Comparison of ENCODE assay signal across 26 cellular contexts in genomic region chr11:119750056-119750455, GRCh38.
"Had no signal": no experiment of that assay in that cellular context is flagged by ENCODE, and none has a peak within 500 bp of the region (broad histone marks: within the 10 kb centered on the region; RNA-seq: fewer than 3 reads in every experiment).

No MANE protein-coding gene starts in this region.

- H3K4me1 Mint-ChIP-seq: immature natural killer cell had no signal

- H3K27ac Mint-ChIP-seq: effector memory CD8-positive, alpha-beta T cell; immature natural killer cell; naive thymus-derived CD8-positive, alpha-beta T cell; nephron progenitor cell; progenitor cell of endocrine pancreas; stimulated activated memory B cell treated with anti-CD40 and anti-IgM and Interleukin-4, amounts not matched to agents 10 μg/mL and 1 μg/mL and 100 μg/mL, for 72 hours; stimulated activated naive CD8-positive, alpha-beta T cell treated with anti-CD3 and anti-CD28 coated beads, Interleukin-15, Interleukin-2, amounts not matched to agents 100 ng/mL and 50 ng/mL, for 24 hours had no signal

- H3K27ac ChIP-seq: esophagus squamous epithelium, heart right ventricle, lower lobe of right lung, pancreas, thoracic aorta, tibial nerve, vagina had no signal

- H3K27me3 ChIP-seq: pancreas, tibial nerve, vagina had no signal

- H3K4me3 ChIP-seq: esophagus squamous epithelium, heart right ventricle, lower lobe of right lung, pancreas, thoracic aorta, tibial nerve, vagina had no signal

- H3K36me3 Mint-ChIP-seq: immature natural killer cell; naive thymus-derived CD8-positive, alpha-beta T cell; stimulated activated memory B cell treated with anti-CD40 and anti-IgM and Interleukin-4, amounts not matched to agents 10 μg/mL and 1 μg/mL and 100 μg/mL, for 72 hours had no signal

- H3K4me3 Mint-ChIP-seq: effector memory CD8-positive, alpha-beta T cell; immature natural killer cell; naive thymus-derived CD8-positive, alpha-beta T cell; nephron progenitor cell; stimulated activated memory B cell treated with anti-CD40 and anti-IgM and Interleukin-4, amounts not matched to agents 10 μg/mL and 1 μg/mL and 100 μg/mL, for 72 hours; stimulated activated naive CD8-positive, alpha-beta T cell treated with anti-CD3 and anti-CD28 coated beads, Interleukin-15, Interleukin-2, amounts not matched to agents 100 ng/mL and 50 ng/mL, for 24 hours had no signal

- H3K9me3 ChIP-seq: esophagus squamous epithelium, heart right ventricle, lower lobe of right lung, pancreas, thoracic aorta, tibial nerve, vagina had no signal

- FAIRE-seq: endometrium, keratinocyte, pancreas had no signal

- ATAC-seq: effector memory CD8-positive, alpha-beta T cell; heart right ventricle; left lobe of liver; lower lobe of right lung; naive thymus-derived CD8-positive, alpha-beta T cell; pancreas; sciatic nerve; stimulated activated memory B cell treated with anti-CD40 and anti-IgM and Interleukin-4, amounts not matched to agents 10 μg/mL and 1 μg/mL and 100 μg/mL, for 72 hours had no signal

- DNase-seq: cerebellar nuclear complex; cortex of kidney; effector memory CD8-positive, alpha-beta T cell; erythroblast; esophagus squamous epithelium; foreskin melanocyte; glutamatergic neuron; heart right ventricle; hippocampal formation; immature natural killer cell; lower lobe of right lung; nephron progenitor cell; occipital lobe; pancreas; stimulated activated CD4-positive, alpha-beta T cell treated with anti-CD3 and anti-CD28 coated beads, Interleukin-4, amount 100 ng/mL, for 4 hours had no signal

- H3K9me3 Mint-ChIP-seq: effector memory CD8-positive, alpha-beta T cell; immature natural killer cell; naive thymus-derived CD8-positive, alpha-beta T cell; nephron progenitor cell; stimulated activated memory B cell treated with anti-CD40 and anti-IgM and Interleukin-4, amounts not matched to agents 10 μg/mL and 1 μg/mL and 100 μg/mL, for 72 hours; stimulated activated naive CD8-positive, alpha-beta T cell treated with anti-CD3 and anti-CD28 coated beads, Interleukin-15, Interleukin-2, amounts not matched to agents 100 ng/mL and 50 ng/mL, for 24 hours had no signal

- H3K36me3 ChIP-seq: esophagus squamous epithelium, heart right ventricle, lower lobe of right lung, pancreas, thoracic aorta, tibial nerve, vagina had no signal

- H3K4me1 ChIP-seq: lower lobe of right lung had no signal
